Comparison of ENCODE assay signal across 8 cellular contexts in genomic region chr14:77120771-77121743, GRCh38. TPM values are rescaled to one million over a fixed set of nuclear protein-coding genes. Genes with fewer than 3 reads are reported as not detected.
DNase-seq lines count a peak whose midpoint lies in the region; ATAC-seq and TF ChIP-seq lines count a peak whose summit lies in the region.

No MANE protein-coding gene starts in this region.

- POLR2A ChIA-PET in T-cell (lab: Charles Lee): interaction anchor here (0.7 kb wide), 2 partner anchors 12 kb away, joined by 5 to 12 read pairs; no protein-coding TSS in a partner anchor

- TF ChIP-seq POLR2A in gastroesophageal sphincter (IDR thresholded peaks at IDR 0.05): no peak
- no peak for TF ChIP-seq POLR2A in body of pancreas (IDR thresholded peaks at IDR 0.05)

- TF ChIP-seq EP300 in gastroesophageal sphincter (IDR thresholded peaks at IDR 0.05): no peak

- WGBS in gastroesophageal sphincter (ENCODE audit: low coverage in 1 of 2), 2 donors: 51 to 64% methylated on average over 6 of the region's 9 CpGs
- 73 to 80% methylated on average over 8 to 9 of the region's 9 CpGs for WGBS in body of pancreas, 2 donors

- H3K4me3 ChIP-seq in GM06990 (replicated peaks; ENCODE audit: low read depth, low read length) (peak overlapping the region; percentile 12), gastroesophageal sphincter (no peak overlapping the region), body of pancreas (no peak overlapping the region)

- peaks cover 13% of the 10 kb centered on the region for H3K36me3 Mint-ChIP-seq in T-cell

- H3K27me3 Mint-ChIP-seq in T-cell: peaks cover 0 to 10% of the 10 kb centered on the region in 2 donors
- peaks cover 36% of the 10 kb centered on the region for H3K27me3 Mint-ChIP-seq in stimulated activated naive CD8-positive, alpha-beta T cell treated with anti-CD3 and anti-CD28 coated beads, Interleukin-15, amount 100 ng/mL, for 72 hours

- DNase-seq in GM06990 (ENCODE audit: extremely low read depth, insufficient read length) (peak; percentile 82), T-cell (peak in 31 of 34 experiments; percentile 18 to 60 (median 39)), body of pancreas (no peak), iPS-NIHi7 (ENCODE audit: extremely low spot score) (no peak)
- peak in 1 of 2 donors; percentile 20 for DNase-seq in stimulated activated naive CD8-positive, alpha-beta T cell treated with anti-CD3 and anti-CD28 coated beads, Interleukin-15, amount 100 ng/mL, for 72 hours

- ATAC-seq in GM21360 (IDR thresholded peaks at IDR 0.05; ENCODE audit: unreplicated experiment): peak; percentile 81
- ATAC-seq in HG03565 (IDR thresholded peaks at IDR 0.05; ENCODE audit: unreplicated experiment): peak; percentile 90
- peak; percentile 66 to 72 (median 68) for ATAC-seq in T-cell (replicated peaks in 1 of 4)
- ATAC-seq in gastroesophageal sphincter: no peak
- peak; percentile 68 for ATAC-seq in stimulated activated naive CD8-positive, alpha-beta T cell treated with anti-CD3 and anti-CD28 coated beads, Interleukin-15, amount 100 ng/mL, for 72 hours
- no peak for ATAC-seq in body of pancreas

- CTCF ChIA-PET in T-cell (lab: Charles Lee): interaction anchor here in 1 of 2 donors (0.5 to 4.1 kb wide), 4 partner anchors 12 to 214 kb away, joined by 3 to 19 read pairs (median 6); partner anchors contain the start of genes CIPC and IRF2BPL

- intact Hi-C loops in body of pancreas (cut with DNase I): no loop called here

- peaks cover 2% of the 10 kb centered on the region for H3K36me3 ChIP-seq in GM06990 (ENCODE audit: control insufficient read depth, insufficient read depth, low read length)
- H3K36me3 ChIP-seq in gastroesophageal sphincter: peaks cover 0 to 46% of the 10 kb centered on the region in 2 donors
- H3K36me3 ChIP-seq in body of pancreas (replicated peaks in 1 of 2; ENCODE audit: insufficient read depth in 1 of 2, low read depth in 2 of 2): no peaks in the 10 kb centered on the region

- peak overlapping the region; percentile 83 to 97 for H3K27ac Mint-ChIP-seq in T-cell
- H3K27ac Mint-ChIP-seq in stimulated activated naive CD8-positive, alpha-beta T cell treated with anti-CD3 and anti-CD28 coated beads, Interleukin-15, amount 100 ng/mL, for 72 hours: peak overlapping the region; percentile 34 to 64

- H3K9me3 Mint-ChIP-seq in T-cell: no peaks in the 10 kb centered on the region
- no peaks in the 10 kb centered on the region for H3K9me3 Mint-ChIP-seq in stimulated activated naive CD8-positive, alpha-beta T cell treated with anti-CD3 and anti-CD28 coated beads, Interleukin-15, amount 100 ng/mL, for 72 hours

- peaks cover 2 to 47% (median 6%) of the 10 kb centered on the region in 3 donors for H3K4me1 ChIP-seq in gastroesophageal sphincter
- peaks cover 30% of the 10 kb centered on the region for H3K4me1 ChIP-seq in body of pancreas

- peak overlapping the region; percentile 25 to 62 (median 62) for H3K4me3 Mint-ChIP-seq in T-cell
- H3K4me3 Mint-ChIP-seq in stimulated activated naive CD8-positive, alpha-beta T cell treated with anti-CD3 and anti-CD28 coated beads, Interleukin-15, amount 100 ng/mL, for 72 hours: peak overlapping the region in 1 of 2 donors; percentile 31

- H3K27me3 ChIP-seq in GM06990 (replicated peaks; ENCODE audit: control insufficient read depth, insufficient read depth, low read length) (no peaks in the 10 kb centered on the region; the same call in none of the 2 replicates), gastroesophageal sphincter (peaks cover 12% of the 10 kb centered on the region), body of pancreas (no peaks in the 10 kb centered on the region)

- H3K27ac ChIP-seq in gastroesophageal sphincter (peak overlapping the region in 3 of 4 donors; percentile 36 to 48 (median 39)), body of pancreas (peak overlapping the region in 1 of 4 donors; percentile 6)

- TF ChIP-seq CTCF in GM06990 (IDR thresholded peaks at IDR 0.05; ENCODE audit: insufficient read depth, low read length, poor library complexity, severe bottlenecking) (no peak), gastroesophageal sphincter (IDR thresholded peaks at IDR 0.05) (no peak), body of pancreas (IDR thresholded peaks at IDR 0.05) (no peak)

- peaks cover 40 to 55% (median 50%) of the 10 kb centered on the region in 3 donors for H3K4me1 Mint-ChIP-seq in T-cell
- peaks cover 28% of the 10 kb centered on the region for H3K4me1 Mint-ChIP-seq in stimulated activated naive CD8-positive, alpha-beta T cell treated with anti-CD3 and anti-CD28 coated beads, Interleukin-15, amount 100 ng/mL, for 72 hours

- H3K9me3 ChIP-seq in gastroesophageal sphincter (no peaks in the 10 kb centered on the region), body of pancreas (no peaks in the 10 kb centered on the region)

RNA-seq across cellular contexts. Expression of gene ZDHHC22, which starts 20.5 kb away (rescaled TPM):
- total RNA-seq in T-cell (under 1 TPM in 1 of 5 donors, not detected in 4; 0.06 TPM), gastroesophageal sphincter (under 1 TPM in 2 of 4 donors, not detected in 2; 0.12 to 0.40 TPM), body of pancreas (not detected)

RNA-seq across cellular contexts. Expression of gene CIPC, which starts 23.0 kb away (rescaled TPM):
- 10 to 100 TPM in 3 of 5 donors, 1 to 10 TPM in 2; 8.4 to 14.0 (median 11.8) TPM for total RNA-seq in T-cell
- total RNA-seq in gastroesophageal sphincter: 10 to 100 TPM; 49.0 to 74.1 (median 60.4) TPM
- total RNA-seq in body of pancreas: 10 to 100 TPM; 13.7 to 17.1 TPM

Comparison
In these comparisons a context has a peak if more than half of its experiments do, and no peak if none do; other contexts are left out.
1. DNase-seq: peak in GM06990 (single experiment) and T-cell (31 of 34); none in body of pancreas (0 of 4) and iPS-NIHi7 (single experiment).
2. ATAC-seq: peak in GM21360 (single experiment), HG03565 (single experiment), T-cell (4 of 4) and stimulated activated naive CD8-positive, alpha-beta T cell treated with anti-CD3 and anti-CD28 coated beads, Interleukin-15, amount 100 ng/mL, for 72 hours (single experiment); none in gastroesophageal sphincter (single experiment) and body of pancreas (single experiment).